In the genomic region with DNA sequence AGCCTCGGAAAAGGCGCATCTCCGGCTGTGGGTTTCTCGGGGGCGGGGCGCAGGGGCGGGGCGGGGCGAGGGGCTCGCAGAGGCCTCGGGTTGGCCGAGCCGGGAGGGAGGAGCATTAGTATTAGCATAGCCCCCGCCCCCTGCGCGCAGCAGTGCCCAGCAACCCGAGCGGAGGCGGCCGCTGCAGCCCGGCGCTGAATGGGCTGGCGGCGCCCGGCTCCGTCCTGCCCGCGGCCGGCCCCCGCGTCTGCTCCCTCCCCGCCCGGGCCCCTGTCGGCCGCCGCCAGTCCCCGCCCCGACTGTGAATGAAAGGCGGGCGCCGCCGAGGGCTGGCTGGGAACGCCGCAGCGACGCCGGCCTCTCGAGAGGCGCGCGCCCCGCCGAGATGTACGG, we compare ENCODE assay signal across 8 cellular contexts. TPM values are rescaled to one million over a fixed set of nuclear protein-coding genes. Genes with fewer than 3 reads are reported as not detected.
DNase-seq lines count a peak whose midpoint lies in the region; ATAC-seq and TF ChIP-seq lines count a peak whose summit lies in the region.

A gene with protein sequence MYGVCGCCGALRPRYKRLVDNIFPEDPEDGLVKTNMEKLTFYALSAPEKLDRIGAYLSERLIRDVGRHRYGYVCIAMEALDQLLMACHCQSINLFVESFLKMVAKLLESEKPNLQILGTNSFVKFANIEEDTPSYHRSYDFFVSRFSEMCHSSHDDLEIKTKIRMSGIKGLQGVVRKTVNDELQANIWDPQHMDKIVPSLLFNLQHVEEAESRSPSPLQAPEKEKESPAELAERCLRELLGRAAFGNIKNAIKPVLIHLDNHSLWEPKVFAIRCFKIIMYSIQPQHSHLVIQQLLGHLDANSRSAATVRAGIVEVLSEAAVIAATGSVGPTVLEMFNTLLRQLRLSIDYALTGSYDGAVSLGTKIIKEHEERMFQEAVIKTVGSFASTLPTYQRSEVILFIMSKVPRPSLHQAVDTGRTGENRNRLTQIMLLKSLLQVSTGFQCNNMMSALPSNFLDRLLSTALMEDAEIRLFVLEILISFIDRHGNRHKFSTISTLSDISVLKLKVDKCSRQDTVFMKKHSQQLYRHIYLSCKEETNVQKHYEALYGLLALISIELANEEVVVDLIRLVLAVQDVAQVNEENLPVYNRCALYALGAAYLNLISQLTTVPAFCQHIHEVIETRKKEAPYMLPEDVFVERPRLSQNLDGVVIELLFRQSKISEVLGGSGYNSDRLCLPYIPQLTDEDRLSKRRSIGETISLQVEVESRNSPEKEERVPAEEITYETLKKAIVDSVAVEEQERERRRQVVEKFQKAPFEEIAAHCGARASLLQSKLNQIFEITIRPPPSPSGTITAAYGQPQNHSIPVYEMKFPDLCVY (plus strand): TSS at position 149 of the 393 bp plus-strand sequence. CDS start 237 bp downstream, at position 386.

- H3K27ac Mint-ChIP-seq in natural killer cell: peak within 1 kb of the TSS in 1 of 2 donors; percentile 76
- H3K27ac Mint-ChIP-seq in stimulated activated naive B cell treated with anti-CD40 and anti-IgM and Interleukin-4, amounts not matched to agents 10 μg/mL and 1 μg/mL and 100 μg/mL, for 72 hours: peak within 1 kb of the TSS; percentile 69

- H3K27ac ChIP-seq in DOHH2 (ENCODE audit: low read depth, low read length) (no peak within 1 kb of the TSS), RWPE1 (no peak within 1 kb of the TSS)

- H3K4me1 Mint-ChIP-seq in natural killer cell: peaks cover 13 to 29% of the 10 kb centered on the region in 2 donors
- H3K4me1 Mint-ChIP-seq in stimulated activated naive B cell treated with anti-CD40 and anti-IgM and Interleukin-4, amounts not matched to agents 10 μg/mL and 1 μg/mL and 100 μg/mL, for 72 hours: peaks cover 23 to 39% of the 10 kb centered on the region in 2 donors

- no peaks in the 10 kb centered on the region for H3K9me2 ChIP-seq in DOHH2 (replicated peaks; ENCODE audit: control insufficient read depth, low read length)

- H3F3A ChIP-seq in DOHH2 (ENCODE audit: control insufficient read depth, insufficient read depth): no peaks in the 10 kb centered on the region; the same call in 1 of the 2 replicates

- POLR2A ChIA-PET in RWPE1 (lab: Yijun Ruan, JAX; ENCODE audit: low non-redundant PET): no interaction called here

- peak within 1 kb of the TSS; percentile 74 for H3K4me3 ChIP-seq in DOHH2 (ENCODE audit: low read length)

- peaks cover 25% of the 10 kb centered on the region for H3K4me1 ChIP-seq in DOHH2 (ENCODE audit: control insufficient read depth, low read length)

- peaks cover 25 to 27% of the 10 kb centered on the region in 2 donors for H3K27me3 Mint-ChIP-seq in natural killer cell (ENCODE audit: low read depth in 2 of 2)
- peaks cover 29 to 44% of the 10 kb centered on the region in 2 donors for H3K27me3 Mint-ChIP-seq in stimulated activated naive B cell treated with anti-CD40 and anti-IgM and Interleukin-4, amounts not matched to agents 10 μg/mL and 1 μg/mL and 100 μg/mL, for 72 hours

- no peaks in the 10 kb centered on the region for H4K20me1 ChIP-seq in DOHH2 (ENCODE audit: control insufficient read depth, insufficient read depth, low read depth, low read length)

- ATAC-seq in natural killer cell: peak; percentile 97 to 99 (median 98)
- peak; percentile 92 to 96 for ATAC-seq in stimulated activated naive B cell treated with anti-CD40 and anti-IgM and Interleukin-4, amounts not matched to agents 10 μg/mL and 1 μg/mL and 100 μg/mL, for 72 hours (replicated peaks)

- peak within 1 kb of the TSS; percentile 93 for H3K4me2 ChIP-seq in DOHH2 (ENCODE audit: low read length)

- H3K36me3 Mint-ChIP-seq in natural killer cell: no peaks in the 10 kb centered on the region
- no peaks in the 10 kb centered on the region for H3K36me3 Mint-ChIP-seq in stimulated activated naive B cell treated with anti-CD40 and anti-IgM and Interleukin-4, amounts not matched to agents 10 μg/mL and 1 μg/mL and 100 μg/mL, for 72 hours

- intact Hi-C loops in natural killer cell (cut with micrococcal nuclease): loop anchor here (2.0 kb wide), 1 partner anchor 69 kb away; no protein-coding TSS in a partner anchor

- no peaks in the 10 kb centered on the region for H3K79me2 ChIP-seq in DOHH2 (ENCODE audit: control insufficient read depth, low read length)

- H3K4me3 Mint-ChIP-seq in natural killer cell: peak within 1 kb of the TSS; percentile 84
- H3K4me3 Mint-ChIP-seq in stimulated activated naive B cell treated with anti-CD40 and anti-IgM and Interleukin-4, amounts not matched to agents 10 μg/mL and 1 μg/mL and 100 μg/mL, for 72 hours: peak within 1 kb of the TSS; percentile 84 to 90

- TF ChIP-seq CTCF in DOHH2 (IDR thresholded peaks at IDR 0.05; ENCODE audit: low read depth, low read length, poor library complexity, severe bottlenecking) (no peak), RWPE1 (conservative IDR thresholded peaks at IDR 0.05; ENCODE audit: low read depth) (no peak), natural killer cell (IDR thresholded peaks at IDR 0.05) (no peak)

- H3K9me3 ChIP-seq in DOHH2 (ENCODE audit: control insufficient read depth, insufficient read depth, low read length): no peaks in the 10 kb centered on the region

- DNase-seq in GOT3 (lab: John Stamatoyannopoulos, UW): peak; percentile 58
- peak; percentile 95 for DNase-seq in LoVo (ENCODE audit: low spot score)
- peak; percentile 95 for DNase-seq in RWPE1 (ENCODE audit: low spot score)
- DNase-seq in activated T-helper 9 cell treated with anti-CD3 and anti-CD28 coated beads, Interleukin-2, amount 50 U/mL, for 16 hours (ENCODE audit: low read depth): peak; percentile 80
- peak; percentile 77 for DNase-seq in fibroblast of peridontal ligament (ENCODE audit: extremely low read depth)
- peak; percentile 78 for DNase-seq in natural killer cell
- peak; percentile 83 for DNase-seq in stimulated activated naive B cell treated with anti-CD40 and anti-IgM and Interleukin-4, amounts not matched to agents 10 μg/mL and 1 μg/mL and 100 μg/mL, for 72 hours

- H3K36me3 ChIP-seq in DOHH2 (ENCODE audit: control insufficient read depth, low read length): no peaks in the 10 kb centered on the region

- CTCF ChIA-PET in RWPE1 (lab: Yijun Ruan, JAX): interaction anchor here (0.6 kb wide), 1 partner anchor 83 kb away, joined by 3 read pairs; no protein-coding TSS in a partner anchor

- no peaks in the 10 kb centered on the region for H3K9me3 Mint-ChIP-seq in natural killer cell
- H3K9me3 Mint-ChIP-seq in stimulated activated naive B cell treated with anti-CD40 and anti-IgM and Interleukin-4, amounts not matched to agents 10 μg/mL and 1 μg/mL and 100 μg/mL, for 72 hours: no peaks in the 10 kb centered on the region

- H3K27me3 ChIP-seq in DOHH2 (ENCODE audit: control insufficient read depth, low read length): peaks cover 45% of the 10 kb centered on the region

RNA-seq across cellular contexts. Expression of the gene that starts here (rescaled TPM):
- under 1 TPM in 1 of 3 donors, not detected in 2; 0.05 TPM for total RNA-seq in natural killer cell

Comparison
In these comparisons a context has a peak if more than half of its experiments do, and no peak if none do; other contexts are left out.
1. Peak in DNase-seq and ATAC-seq in natural killer cell; RNA of the gene not detected or under 1 TPM.